8 cellular contexts compared by ENCODE assay signal in genomic region chr2:70124983-70125480, GRCh38. TPM values are rescaled to one million over a fixed set of nuclear protein-coding genes. Genes with fewer than 3 reads are reported as not detected.
DNase-seq lines count a peak whose midpoint lies in the region; ATAC-seq and TF ChIP-seq lines count a peak whose summit lies in the region.

No MANE protein-coding gene starts in this region.

- no peaks in the 10 kb centered on the region for H3K9me2 ChIP-seq in OCI-LY1 (ENCODE audit: low read depth, low read length)

- POLR2A ChIA-PET in HEK293T (lab: Yijun Ruan, JAX): interaction anchor here (0.6 to 5.8 kb wide), 14 partner anchors 9 to 211 kb away, joined by 3 to 88 read pairs (median 10); partner anchors contain the start of genes C2orf42, MXD1, PCBP1 and SNRPG

- H4K20me1 ChIP-seq in OCI-LY1 (ENCODE audit: insufficient read depth, low read length): no peaks in the 10 kb centered on the region

- peaks cover 3% of the 10 kb centered on the region for H3K27me3 Mint-ChIP-seq in nephron (ENCODE audit: low read depth)

- no peaks in the 10 kb centered on the region for H3K79me2 ChIP-seq in OCI-LY1 (ENCODE audit: insufficient read depth, low read length)

- H3K27ac ChIP-seq in OCI-LY1 (ENCODE audit: low read depth, low read length, poor library complexity, severe bottlenecking) (peak overlapping the region; percentile 97), upper lobe of left lung (peak overlapping the region; percentile 91 to 99 (median 98))

- H3K4me3 Mint-ChIP-seq in nephron: peak overlapping the region; percentile 94

- no peak for TF ChIP-seq CTCF in OCI-LY1 (IDR thresholded peaks at IDR 0.05; ENCODE audit: low read length)
- TF ChIP-seq CTCF in fibroblast of the aortic adventitia (IDR thresholded peaks at IDR 0.05; ENCODE audit: insufficient read depth, low read length): no peak
- no peak for TF ChIP-seq CTCF in nephron (IDR thresholded peaks at IDR 0.05; ENCODE audit: unreplicated experiment in 3 of 3)
- TF ChIP-seq CTCF in upper lobe of left lung (IDR thresholded peaks at IDR 0.05): peak in 1 of 6 experiments; percentile 18

- peak overlapping the region; percentile 95 for H3K4me2 ChIP-seq in OCI-LY1 (ENCODE audit: low read length)

- no peak overlapping the region for H2AFZ ChIP-seq in OCI-LY1 (ENCODE audit: low read length)

- peak overlapping the region; percentile 83 for H3K9ac ChIP-seq in OCI-LY1 (ENCODE audit: low read length)

- peaks cover 18% of the 10 kb centered on the region for H3F3A ChIP-seq in OCI-LY1 (ENCODE audit: insufficient read depth, low read length)

- peak overlapping the region; percentile 100 for H3K27ac Mint-ChIP-seq in nephron

- no peaks in the 10 kb centered on the region for H3K9me3 Mint-ChIP-seq in nephron

- CTCF ChIA-PET in HEK293T (lab: Yijun Ruan, JAX): interaction anchor here (0.7 kb wide), 1 partner anchor 659 kb away, joined by 3 read pairs; no protein-coding TSS in a partner anchor

- peak overlapping the region; percentile 70 for H3K4me3 ChIP-seq in OCI-LY1 (ENCODE audit: low read depth, low read length, poor library complexity, severe bottlenecking)
- peak overlapping the region; percentile 53 for H3K4me3 ChIP-seq in fibroblast of the aortic adventitia (ENCODE audit: low read depth, low read length)
- peak overlapping the region; percentile 39 to 55 (median 48) for H3K4me3 ChIP-seq in upper lobe of left lung

- TF ChIP-seq EP300 in upper lobe of left lung (IDR thresholded peaks at IDR 0.05): no peak

- H3K36me3 Mint-ChIP-seq in nephron (ENCODE audit: low read depth): no peaks in the 10 kb centered on the region

- H3K36me3 ChIP-seq in OCI-LY1 (ENCODE audit: insufficient read depth, low read length) (no peaks in the 10 kb centered on the region), upper lobe of left lung (no peaks in the 10 kb centered on the region)

- H3K4me1 Mint-ChIP-seq in nephron: peaks cover 68% of the 10 kb centered on the region

- peaks cover 87% of the 10 kb centered on the region for H3K4me1 ChIP-seq in OCI-LY1 (ENCODE audit: insufficient read depth, low read length, severe bottlenecking)
- peaks cover 19 to 32% (median 24%) of the 10 kb centered on the region in 4 donors for H3K4me1 ChIP-seq in upper lobe of left lung

- H3K9me3 ChIP-seq in OCI-LY1 (ENCODE audit: low read length): no peaks in the 10 kb centered on the region
- H3K9me3 ChIP-seq in upper lobe of left lung: no peaks in the 10 kb centered on the region

- H3K27me3 ChIP-seq in OCI-LY1 (ENCODE audit: insufficient read depth, low read length): no peaks in the 10 kb centered on the region
- no peaks in the 10 kb centered on the region for H3K27me3 ChIP-seq in upper lobe of left lung

- peak; percentile 56 for DNase-seq in DMS114 treated with DMSO at 0.1 percent for 48 hours (lab: John Stamatoyannopoulos, UW; ENCODE audit: unreplicated experiment)
- DNase-seq in HEK293T (ENCODE audit: extremely low spot score): peak; percentile 51
- peak; percentile 55 for DNase-seq in activated T-helper 9 cell treated with anti-CD3 and anti-CD28 coated beads, Interleukin-2, amount 50 U/mL, for 16 hours (ENCODE audit: low read depth)
- DNase-seq in fibroblast of the aortic adventitia (ENCODE audit: low read depth): peak; percentile 46
- DNase-seq in upper lobe of left lung: peak; percentile 66 to 92

- WGBS in upper lobe of left lung, 2 donors: 0 to 1% methylated on average over 31 to 36 of the region's 36 CpGs

- ATAC-seq in upper lobe of left lung (ENCODE audit: low FRiP score in 2 of 2) (peak; percentile 74 to 84), HG02973 (IDR thresholded peaks at IDR 0.05; ENCODE audit: unreplicated experiment) (no peak)

- peak in 3 of 4 donors; percentile 26 to 69 (median 69) for TF ChIP-seq POLR2A in upper lobe of left lung (IDR thresholded peaks at IDR 0.05)

TF ChIP-seq in HEK293T, 16 proteins besides CTCF, POLR2A, EP300 and RAD21:
- peak; percentile 77 for TF ChIP-seq L3MBTL2 (conservative IDR thresholded peaks at IDR 0.05)
- peak; percentile 86 for TF ChIP-seq ZNF384 (IDR thresholded peaks at IDR 0.05)
- TF ChIP-seq FOXK2 (IDR thresholded peaks at IDR 0.05): no peak

RNA-seq across cellular contexts. Expression of gene PCBP1, which starts 37.8 kb away (rescaled TPM):
- total RNA-seq in fibroblast of the aortic adventitia (ENCODE audit: low replicate concordance): 13.0 and 68.5 TPM in 2 replicates
- 100 to 1,000 TPM; 126 to 384 (median 236) TPM for total RNA-seq in upper lobe of left lung
